In the genomic region with DNA sequence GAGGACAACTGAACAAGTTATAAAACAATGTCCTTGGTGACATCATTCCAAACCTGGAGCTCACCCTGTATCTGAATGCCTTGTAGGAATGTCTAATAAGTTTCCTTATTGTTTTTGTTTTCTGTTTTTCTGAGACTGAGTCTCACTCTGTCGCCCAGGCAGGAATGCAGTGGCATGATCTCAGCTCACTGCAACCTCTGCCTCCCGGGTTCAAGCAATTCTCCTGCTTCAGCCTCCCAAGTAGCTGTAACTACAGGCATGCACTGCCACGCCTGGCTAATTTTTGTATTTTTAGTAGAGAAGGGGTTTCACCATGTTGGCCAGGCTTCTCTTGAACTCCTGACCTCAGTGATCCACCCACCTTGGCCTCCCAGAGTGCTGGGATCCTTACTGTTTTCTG, we compare ENCODE assay signal across 1 cellular context.
TF ChIP-seq lines count a peak whose summit lies in the region.
"Not testable (repeated sequence)": the region's sequence is repeated elsewhere in the genome, so short reads cannot be mapped to it uniquely, and the experiment has no call there.

No MANE protein-coding gene starts in this region.

TF ChIP-seq in K562, 482 proteins besides CTCF, POLR2A, EP300 and RAD21 (continued from another document):
- TF ChIP-seq, protein P1, sequence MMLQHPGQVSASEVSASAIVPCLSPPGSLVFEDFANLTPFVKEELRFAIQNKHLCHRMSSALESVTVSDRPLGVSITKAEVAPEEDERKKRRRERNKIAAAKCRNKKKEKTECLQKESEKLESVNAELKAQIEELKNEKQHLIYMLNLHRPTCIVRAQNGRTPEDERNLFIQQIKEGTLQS (IDR thresholded peaks at IDR 0.05), result peak; percentile 54
- TF ChIP-seq, protein P1 (CRISPR knock-in tag; conservative IDR thresholded peaks at IDR 0.05), result not testable (repeated sequence)
- TF ChIP-seq NR2C2 (CRISPR knock-in tag; IDR thresholded peaks at IDR 0.05), result not testable (repeated sequence)
- TF ChIP-seq NR2C2 (tag; IDR thresholded peaks at IDR 0.05), result 0 out of 2 replicates have a peak, but pooled peaks have one; percentile 27
